In the genomic region with DNA sequence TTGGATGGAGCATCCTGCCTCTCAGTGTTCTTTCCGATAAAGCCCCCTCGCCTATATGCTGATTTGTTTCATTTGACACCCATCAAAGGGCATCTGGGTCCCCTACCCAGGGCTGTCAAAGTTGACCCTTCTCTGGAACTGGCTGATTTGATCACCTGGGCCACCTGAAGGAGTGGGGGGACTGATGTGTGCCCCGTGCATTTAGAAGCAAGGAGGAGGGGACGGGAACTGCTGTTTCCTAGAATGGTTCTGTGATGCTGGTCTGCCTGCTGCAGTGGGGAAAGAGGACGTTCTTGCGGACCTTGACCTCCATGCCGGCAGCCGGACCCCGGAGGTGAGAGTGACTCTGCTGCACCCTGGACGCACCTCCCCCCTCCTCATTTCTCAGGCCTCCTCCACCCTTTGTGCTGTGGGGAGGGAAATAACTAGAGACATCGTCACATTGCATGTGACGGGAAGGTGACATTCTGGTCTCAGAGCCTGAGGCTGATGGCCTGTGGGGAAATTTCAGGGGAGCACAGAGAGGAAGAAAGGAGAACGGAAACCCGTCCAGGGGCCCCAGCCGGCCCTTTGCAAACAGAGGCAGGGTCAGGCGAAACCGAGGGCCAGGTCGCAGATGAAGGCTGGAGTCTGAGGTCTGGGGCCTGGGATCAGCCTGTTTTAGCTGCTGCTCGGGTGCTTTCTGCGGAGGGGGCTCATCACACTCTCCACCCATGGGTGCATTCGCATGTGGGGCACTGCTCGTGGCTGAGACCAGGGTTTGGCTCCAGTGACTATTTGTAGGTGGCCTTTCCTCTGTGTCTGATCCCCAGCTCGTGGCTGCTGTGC, we compare ENCODE assay signal across 1 cellular context.
TF ChIP-seq lines count a peak whose summit lies in the region.

No MANE protein-coding gene starts in this region.

TF ChIP-seq in liver, 16 proteins besides CTCF, POLR2A, EP300 and RAD21 (continued from another document):
- TF ChIP-seq, protein P1, sequence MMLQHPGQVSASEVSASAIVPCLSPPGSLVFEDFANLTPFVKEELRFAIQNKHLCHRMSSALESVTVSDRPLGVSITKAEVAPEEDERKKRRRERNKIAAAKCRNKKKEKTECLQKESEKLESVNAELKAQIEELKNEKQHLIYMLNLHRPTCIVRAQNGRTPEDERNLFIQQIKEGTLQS (IDR thresholded peaks at IDR 0.05) = no peak
- TF ChIP-seq RXRA (IDR thresholded peaks at IDR 0.05) (no peak), TAF1 (conservative IDR thresholded peaks at IDR 0.05) (no peak), REST (IDR thresholded peaks at IDR 0.05) (no peak), EGR1 (IDR thresholded peaks at IDR 0.05; ENCODE audit: low read depth in 2 of 2) (no peak), YY1 (IDR thresholded peaks at IDR 0.05) (no peak), HNF4A (conservative IDR thresholded peaks at IDR 0.05) (no peak), GABPA (IDR thresholded peaks at IDR 0.05 in 1 of 2, conservative IDR thresholded peaks at IDR 0.05 in 1 of 2) (no peak), FOXA1 (IDR thresholded peaks at IDR 0.05) (no peak)
- TF ChIP-seq, protein P2, sequence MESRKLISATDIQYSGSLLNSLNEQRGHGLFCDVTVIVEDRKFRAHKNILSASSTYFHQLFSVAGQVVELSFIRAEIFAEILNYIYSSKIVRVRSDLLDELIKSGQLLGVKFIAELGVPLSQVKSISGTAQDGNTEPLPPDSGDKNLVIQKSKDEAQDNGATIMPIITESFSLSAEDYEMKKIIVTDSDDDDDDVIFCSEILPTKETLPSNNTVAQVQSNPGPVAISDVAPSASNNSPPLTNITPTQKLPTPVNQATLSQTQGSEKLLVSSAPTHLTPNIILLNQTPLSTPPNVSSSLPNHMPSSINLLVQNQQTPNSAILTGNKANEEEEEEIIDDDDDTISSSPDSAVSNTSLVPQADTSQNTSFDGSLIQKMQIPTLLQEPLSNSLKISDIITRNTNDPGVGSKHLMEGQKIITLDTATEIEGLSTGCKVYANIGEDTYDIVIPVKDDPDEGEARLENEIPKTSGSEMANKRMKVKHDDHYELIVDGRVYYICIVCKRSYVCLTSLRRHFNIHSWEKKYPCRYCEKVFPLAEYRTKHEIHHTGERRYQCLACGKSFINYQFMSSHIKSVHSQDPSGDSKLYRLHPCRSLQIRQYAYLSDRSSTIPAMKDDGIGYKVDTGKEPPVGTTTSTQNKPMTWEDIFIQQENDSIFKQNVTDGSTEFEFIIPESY (IDR thresholded peaks at IDR 0.05) = no peak
